In the genomic region with DNA sequence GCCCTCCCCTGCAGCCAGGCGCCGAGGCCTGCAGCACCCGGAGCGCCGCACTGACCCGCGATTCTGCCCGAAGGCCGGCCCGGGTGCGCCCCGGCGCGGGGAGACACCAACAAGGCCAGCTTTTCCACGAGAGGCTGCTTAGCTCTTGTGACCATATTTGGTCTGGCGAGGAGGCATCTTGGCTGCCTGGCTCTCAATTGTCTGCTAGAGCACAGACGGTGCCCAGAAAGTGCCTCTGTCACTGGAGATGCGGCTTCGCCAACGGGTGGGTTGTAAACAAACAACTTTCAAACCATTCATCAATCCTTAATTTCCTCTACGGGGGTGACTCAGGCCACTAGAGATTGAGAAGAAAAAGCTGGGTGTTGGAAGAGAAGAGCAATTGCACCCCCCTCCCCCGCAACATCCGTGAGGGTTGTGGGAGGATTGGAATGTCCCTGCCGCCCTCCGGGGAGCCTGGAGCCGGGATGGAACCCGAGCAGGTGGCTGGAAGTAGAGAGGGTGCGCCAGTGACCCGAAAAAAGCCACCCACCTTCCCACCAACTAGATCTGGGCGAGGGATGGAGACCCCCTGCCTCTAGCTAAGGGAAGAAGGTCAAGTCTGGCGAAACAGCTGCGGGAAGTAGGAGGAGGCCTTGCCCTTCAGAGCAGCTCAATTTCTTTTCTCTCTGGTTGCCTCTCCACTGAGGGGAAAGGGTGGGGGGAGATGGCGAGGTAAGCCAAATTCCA, we compare ENCODE assay signal across 8 cellular contexts. TPM values are rescaled to one million over a fixed set of nuclear protein-coding genes. Genes with fewer than 3 reads are reported as not detected.
DNase-seq lines count a peak whose midpoint lies in the region; ATAC-seq, FAIRE-seq and TF ChIP-seq lines count a peak whose summit lies in the region.

No MANE protein-coding gene starts in this region.

- TF ChIP-seq EP300 in SK-N-SH (IDR thresholded peaks at IDR 0.05; ENCODE audit: borderline replicate concordance in 1 of 2, low read depth in 1 of 2, low read length in 1 of 2) = peak in 1 of 2 experiments; percentile 29; a peak in 1 of 4 replicates

- CTCF ChIA-PET in SK-N-SH (lab: Yijun Ruan, JAX) = interaction anchor here (1.2 to 2.0 kb wide), 2 partner anchors 58 to 128 kb away, joined by 3 to 7 read pairs; no protein-coding TSS in a partner anchor

- H3K27me3 ChIP-seq in SK-N-SH (ENCODE audit: insufficient read depth) = no peaks in the 10 kb centered on the region
- no peaks in the 10 kb centered on the region for H3K27me3 ChIP-seq in bronchial epithelial cell (ENCODE audit: control insufficient read depth, insufficient read depth, low read length)
- peaks cover 19% of the 10 kb centered on the region for H3K27me3 ChIP-seq in iPS-20b (ENCODE audit: insufficient read depth, low read length)
- no peaks in the 10 kb centered on the region for H3K27me3 ChIP-seq in gastrocnemius medialis

- H3F3A ChIP-seq in SK-N-SH (replicated peaks; ENCODE audit: insufficient read depth) = peaks cover 24% of the 10 kb centered on the region

- ATAC-seq in GM21367 (IDR thresholded peaks at IDR 0.05; ENCODE audit: unreplicated experiment) (peak; percentile 85), HG03571 (IDR thresholded peaks at IDR 0.05; ENCODE audit: unreplicated experiment) (peak; percentile 83), gastrocnemius medialis (peak; percentile 80 to 83)

- H3K9ac ChIP-seq in SK-N-SH (peak overlapping the region; percentile 84), iPS-20b (ENCODE audit: low read depth, low read length) (peak overlapping the region; percentile 95)

- H3K4me3 ChIP-seq in SK-N-SH (ENCODE audit: low read depth in 2 of 2, low read length in 1 of 2) (peak overlapping the region; percentile 67 to 75), bronchial epithelial cell (ENCODE audit: low read depth, low read length) (peak overlapping the region; percentile 83), iPS-20b (ENCODE audit: low read length) (peak overlapping the region; percentile 94), gastrocnemius medialis (peak overlapping the region; percentile 75 to 93 (median 86))

- H3K4me1 ChIP-seq in SK-N-SH (ENCODE audit: control insufficient read depth in 1 of 2, insufficient read depth in 2 of 2, low read depth in 1 of 2, low read length in 1 of 2) (peaks cover 4 to 28% of the 10 kb centered on the region in 2 experiments; a peak in 2 of 4 replicates), iPS-20b (ENCODE audit: insufficient read depth, low read length) (peaks cover 24% of the 10 kb centered on the region), gastrocnemius medialis (peaks cover 32 to 35% of the 10 kb centered on the region in 2 donors)

- H4K20me1 ChIP-seq in SK-N-SH (ENCODE audit: insufficient read depth) = peaks cover 27% of the 10 kb centered on the region

- no peak for FAIRE-seq in bronchial epithelial cell (lab: Jason Lieb, UNC)

- peaks cover 43% of the 10 kb centered on the region for H3K79me2 ChIP-seq in SK-N-SH (ENCODE audit: insufficient read depth)

- in situ Hi-C loops in gastrocnemius medialis (cut with MboI; ENCODE audit: low sequenced_read_pairs in 4 of 4) = loop anchor here in 1 of 4 donors (10.0 kb wide), 1 partner anchor 64 kb away; no protein-coding TSS in a partner anchor

- H3K27ac ChIP-seq in SK-N-SH (ENCODE audit: low read depth in 2 of 2, low read length in 1 of 2) (peak overlapping the region; percentile 81 to 93), iPS-20b (ENCODE audit: low read length) (peak overlapping the region; percentile 86), gastrocnemius medialis (peak overlapping the region; percentile 93 to 96 (median 96))

- H3K36me3 ChIP-seq in SK-N-SH (replicated peaks in 1 of 2; ENCODE audit: control insufficient read depth in 1 of 2, insufficient read depth in 2 of 2, low read length in 1 of 2) (peaks cover 0 to 3% of the 10 kb centered on the region in 2 experiments), bronchial epithelial cell (ENCODE audit: control insufficient read depth, insufficient read depth, low read length) (no peaks in the 10 kb centered on the region), iPS-20b (ENCODE audit: insufficient read depth, low read depth, low read length) (peaks cover 8% of the 10 kb centered on the region; the same call in 1 of the 2 replicates), gastrocnemius medialis (no peaks in the 10 kb centered on the region)

- no peak for TF ChIP-seq RAD21 in SK-N-SH (IDR thresholded peaks at IDR 0.05; ENCODE audit: low read length)

- TF ChIP-seq POLR2A in gastrocnemius medialis (IDR thresholded peaks at IDR 0.05) = no peak

- WGBS in SK-N-SH (ENCODE audit: low lambda C conversion rate) = 19% methylated on average over 17 of the region's 33 CpGs

- H2AFZ ChIP-seq in SK-N-SH (ENCODE audit: low read depth) = peak overlapping the region; percentile 71; the same call in 1 of the 2 replicates

- intact Hi-C loops in gastrocnemius medialis (cut with DNase I; ENCODE audit: low total_unique reads) = loop anchor here (1.0 to 5.0 kb wide), 7 partner anchors 41 to 749 kb away; a partner anchor contains a TSS

- POLR2A ChIA-PET in SK-N-SH (lab: Yijun Ruan, JAX) = no interaction called here

- DNase-seq in Daoy (ENCODE audit: low read depth) = peak; percentile 87
- peak; percentile 40 for DNase-seq in SK-N-SH
- DNase-seq in bronchial epithelial cell (ENCODE audit: low read depth) = peak; percentile 66
- DNase-seq in gastrocnemius medialis = peak; percentile 72 to 81
- no peak for DNase-seq in SHP77 treated with DMSO at 0.1 percent for 48 hours (lab: John Stamatoyannopoulos, UW)

- H3K9me3 ChIP-seq in SK-N-SH (no peaks in the 10 kb centered on the region), iPS-20b (ENCODE audit: insufficient read depth, low read depth, low read length) (no peaks in the 10 kb centered on the region), gastrocnemius medialis (no peaks in the 10 kb centered on the region)

- TF ChIP-seq CTCF in SK-N-SH (IDR thresholded peaks at IDR 0.05) = peak; percentile 34
- peak; percentile 38 for TF ChIP-seq CTCF in bronchial epithelial cell (IDR thresholded peaks at IDR 0.05; ENCODE audit: insufficient read depth, low read length, severe bottlenecking)
- peak in 2 of 5 experiments; percentile 19 to 23 for TF ChIP-seq CTCF in gastrocnemius medialis (IDR thresholded peaks at IDR 0.05 in 4 of 5, conservative IDR thresholded peaks at IDR 0.05 in 1 of 5)

- H3K9me2 ChIP-seq in SK-N-SH = no peaks in the 10 kb centered on the region

- H3K4me2 ChIP-seq in SK-N-SH = peak overlapping the region; percentile 94

TF ChIP-seq in SK-N-SH, 30 proteins besides CTCF, POLR2A, EP300 and RAD21:
- TF ChIP-seq, protein P1, sequence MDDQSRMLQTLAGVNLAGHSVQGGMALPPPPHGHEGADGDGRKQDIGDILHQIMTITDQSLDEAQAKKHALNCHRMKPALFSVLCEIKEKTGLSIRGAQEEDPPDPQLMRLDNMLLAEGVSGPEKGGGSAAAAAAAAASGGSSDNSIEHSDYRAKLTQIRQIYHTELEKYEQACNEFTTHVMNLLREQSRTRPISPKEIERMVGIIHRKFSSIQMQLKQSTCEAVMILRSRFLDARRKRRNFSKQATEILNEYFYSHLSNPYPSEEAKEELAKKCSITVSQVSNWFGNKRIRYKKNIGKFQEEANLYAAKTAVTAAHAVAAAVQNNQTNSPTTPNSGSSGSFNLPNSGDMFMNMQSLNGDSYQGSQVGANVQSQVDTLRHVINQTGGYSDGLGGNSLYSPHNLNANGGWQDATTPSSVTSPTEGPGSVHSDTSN (IDR thresholded peaks at IDR 0.05) = peak; percentile 32; the same call in 1 of the 2 replicates
- 0 out of 2 replicates have a peak, but pooled peaks have one; percentile 35 for TF ChIP-seq TAF1 (IDR thresholded peaks at IDR 0.05; ENCODE audit: borderline replicate concordance, low read depth, low read length)
- no peak for TF ChIP-seq GABPA (IDR thresholded peaks at IDR 0.05; ENCODE audit: low read depth)
- TF ChIP-seq POLR2AphosphoS5 (IDR thresholded peaks at IDR 0.05; ENCODE audit: low read depth, low read length) = peak; percentile 17; the same call in 1 of the 2 replicates
- peak; percentile 3; the same call in 1 of the 2 replicates for TF ChIP-seq NFIC (IDR thresholded peaks at IDR 0.05; ENCODE audit: borderline replicate concordance)
- no peak for TF ChIP-seq ELF1 (IDR thresholded peaks at IDR 0.05)
- TF ChIP-seq TEAD4 (IDR thresholded peaks at IDR 0.05; ENCODE audit: borderline replicate concordance, insufficient read depth) = 0 out of 2 replicates have a peak, but pooled peaks have one; percentile 5
- TF ChIP-seq TCF12 (IDR thresholded peaks at IDR 0.05) = peak; percentile 4
TF ChIP-seq in SK-N-SH: peak in this region for 6.

RNA-seq across cellular contexts. Expression of a gene that starts 0.8 kb away (rescaled TPM):
- 32.8 and 34.3 TPM in 2 replicates for total RNA-seq in Daoy (2014; rRNA removed; shearing (Covaris generic))
- 60.6 and 64.1 TPM in 2 replicates for polyA plus RNA-seq in SK-N-SH (2012; rRNA removed)
- 58.4 and 61.3 TPM in 2 replicates for polyA plus RNA-seq in SK-N-SH (2012; cell fraction: cytosol; rRNA removed)
- 62.1 and 86.3 TPM in 2 replicates for polyA plus RNA-seq in SK-N-SH (2012; cell fraction: nucleus; rRNA removed)
- total RNA-seq in bronchial epithelial cell = 3.4 and 7.3 TPM in 2 replicates
- total RNA-seq in gastrocnemius medialis = 10 to 100 TPM; 11.3 to 30.7 (median 17.6) TPM
